In genomic region chr17:1716912-1717695, GRCh38 we compare ENCODE assay signal across 8 cellular contexts. TPM values are rescaled to one million over a fixed set of nuclear protein-coding genes. Genes with fewer than 3 reads are reported as not detected.
DNase-seq lines count a peak whose midpoint lies in the region; ATAC-seq and TF ChIP-seq lines count a peak whose summit lies in the region.

No MANE protein-coding gene starts in this region.

- peak; percentile 38 for ATAC-seq in GM21619 (IDR thresholded peaks at IDR 0.05; ENCODE audit: unreplicated experiment)
- ATAC-seq in Panc1, result peak; percentile 82

- TF ChIP-seq POLR2A in esophagus squamous epithelium (IDR thresholded peaks at IDR 0.05), result peak in 2 of 4 donors; percentile 48 to 71

- H3K27me3 ChIP-seq in Panc1 (ENCODE audit: control insufficient read depth, insufficient read depth, low read length) (no peaks in the 10 kb centered on the region), esophagus squamous epithelium (no peaks in the 10 kb centered on the region), muscle layer of duodenum (ENCODE audit: low read depth, low read length) (no peaks in the 10 kb centered on the region)

- H3K9me3 ChIP-seq in Panc1 (ENCODE audit: control insufficient read depth, insufficient read depth, low read depth, low read length) (no peaks in the 10 kb centered on the region), esophagus squamous epithelium (no peaks in the 10 kb centered on the region), muscle layer of duodenum (ENCODE audit: control insufficient read depth in 1 of 2, low read length in 2 of 2) (no peaks in the 10 kb centered on the region)

- CTCF ChIA-PET in Panc1 (lab: Charles Lee), result interaction anchor here (0.6 to 1.3 kb wide), 2 partner anchors 67 to 578 kb away, joined by 3 to 5 read pairs; no protein-coding TSS in a partner anchor

- DNase-seq in DMS153 (lab: John Stamatoyannopoulos, UW) (peak; percentile 92), KG1 (lab: John Stamatoyannopoulos, UW) (peak; percentile 49), Panc1 (ENCODE audit: low read depth, low spot score) (peak; percentile 99), esophagus squamous epithelium (lab: John Stamatoyannopoulos, UW) (peak; percentile 67)
- DNase-seq in activated T-cell treated with anti-CD3 and anti-CD28 coated beads, Interleukin-2, amount 50 U/mL, for 48 hours, result peak; percentile 88
- DNase-seq in stimulated activated CD8-positive, alpha-beta memory T cell treated with anti-CD3 and anti-CD28 coated beads, Interleukin-7, amount 100 ng/mL, for 24 hours (ENCODE audit: low read depth), result peak; percentile 73

- intact Hi-C loops in Panc1 (cut with micrococcal nuclease; ENCODE audit: unreplicated experiment), result no loop called here
- intact Hi-C loops in esophagus squamous epithelium (cut with DNase I), result no loop called here

- H3K36me3 ChIP-seq in Panc1 (ENCODE audit: control insufficient read depth, insufficient read depth, low read length) (peaks cover 4% of the 10 kb centered on the region; the same call in 1 of the 2 replicates), esophagus squamous epithelium (peaks cover 8 to 20% (median 14%) of the 10 kb centered on the region in 3 donors), muscle layer of duodenum (ENCODE audit: control insufficient read depth in 1 of 2, insufficient read depth in 2 of 2, low read length in 2 of 2) (peaks cover 20 to 37% of the 10 kb centered on the region in 2 donors)

- H3K4me1 ChIP-seq in Panc1 (ENCODE audit: control insufficient read depth, insufficient read depth, low read length) (peaks cover 36% of the 10 kb centered on the region), esophagus squamous epithelium (peaks cover 30 to 66% (median 38%) of the 10 kb centered on the region in 3 donors), muscle layer of duodenum (ENCODE audit: control insufficient read depth in 1 of 2, insufficient read depth in 2 of 2, low read length in 2 of 2) (peaks cover 17 to 37% of the 10 kb centered on the region in 2 donors)

- TF ChIP-seq CTCF in Panc1 (IDR thresholded peaks at IDR 0.05) (no peak), esophagus squamous epithelium (IDR thresholded peaks at IDR 0.05) (no peak)

- H3K27ac ChIP-seq in Panc1 (ENCODE audit: low read length) (peak overlapping the region; percentile 99), esophagus squamous epithelium (peak overlapping the region; percentile 97 to 100 (median 99)), muscle layer of duodenum (ENCODE audit: low read length) (peak overlapping the region; percentile 98)

- BruUV-seq in Panc1 (replicated peaks; lab: Mats Ljungman, UMichigan), result no TSS peak

- WGBS in esophagus squamous epithelium, 2 donors, result 1% methylated on average over 10 to 13 of the region's 13 CpGs

- in situ Hi-C loops in Panc1 (cut with HindIII; ENCODE audit: low pct_unique_long_range_greater_than_20kb, low sequenced_read_pairs), result no loop called here

- POLR2A ChIA-PET in Panc1 (lab: Charles Lee), result interaction anchor here (0.6 to 1.1 kb wide), 4 partner anchors 71 to 281 kb away, joined by 3 to 7 read pairs (median 3); partner anchors contain the start of gene SCARF1

- H3K4me3 ChIP-seq in Panc1 (ENCODE audit: low read depth in 2 of 2, low read length in 2 of 2) (peak overlapping the region; percentile 78 to 79), esophagus squamous epithelium (peak overlapping the region; percentile 56 to 100 (median 67)), muscle layer of duodenum (ENCODE audit: low read depth in 1 of 2, low read length in 2 of 2) (peak overlapping the region; percentile 62 to 91)

RNA-seq across cellular contexts. Expression of gene TLCD2, which starts 6.9 kb away (rescaled TPM):
- total RNA-seq in Panc1 (2021; ENCODE audit: unreplicated experiment) (7.0 TPM), esophagus squamous epithelium (1 to 10 TPM; 4.2 to 6.0 (median 5.6) TPM)
- 3.0 TPM for polyA plus RNA-seq in Panc1 (2012; ENCODE audit: insufficient read length)

RNA-seq across cellular contexts. Expression of gene WDR81, which starts 7.4 kb away (rescaled TPM):
- total RNA-seq in Panc1 (2021; ENCODE audit: unreplicated experiment), result 29.5 TPM
- 36.4 TPM for polyA plus RNA-seq in Panc1 (2012; ENCODE audit: insufficient read length)
- total RNA-seq in esophagus squamous epithelium, result 10 to 100 TPM; 12.5 to 33.8 (median 21.1) TPM

RNA-seq across cellular contexts. Expression of gene SERPINF2, which starts 25.6 kb away (rescaled TPM):
- total RNA-seq in Panc1 (2021; ENCODE audit: unreplicated experiment) (0.77 TPM), esophagus squamous epithelium (1 to 10 TPM in 2 of 4 donors, under 1 TPM in 2; 0.22 to 7.1 (median 1.6) TPM)
- polyA plus RNA-seq in Panc1 (2012; ENCODE audit: insufficient read length), result 1.3 TPM

RNA-seq across cellular contexts. Expression of gene PRPF8, which starts 32.4 kb away (rescaled TPM):
- total RNA-seq in Panc1 (2021; ENCODE audit: unreplicated experiment) (296 TPM), esophagus squamous epithelium (100 to 1,000 TPM; 112 to 157 (median 145) TPM)
- polyA plus RNA-seq in Panc1 (2012; ENCODE audit: insufficient read length), result 473 TPM

RNA-seq across cellular contexts. Expression of gene SERPINF1, which starts 44.8 kb away (rescaled TPM):
- total RNA-seq in Panc1 (2021; ENCODE audit: unreplicated experiment), result 4.6 TPM
- 10.1 TPM for polyA plus RNA-seq in Panc1 (2012; ENCODE audit: insufficient read length)
- total RNA-seq in esophagus squamous epithelium, result 100 to 1,000 TPM in 2 of 4 donors, 10 to 100 TPM in 2; 26.6 to 351 (median 80.6) TPM

Comparison
In these comparisons a context has a peak if more than half of its experiments do, and no peak if none do; other contexts are left out.
1. Peak in every context shown above with its lines: DNase-seq, ATAC-seq, H3K4me3 ChIP-seq and H3K27ac ChIP-seq.
2. DNase-seq: peak in every context shown above with its lines; median percentile 99 in Panc1; 92 in DMS153; 88 in activated T-cell treated with anti-CD3 and anti-CD28 coated beads, Interleukin-2, amount 50 U/mL, for 48 hours; 73 in stimulated activated CD8-positive, alpha-beta memory T cell treated with anti-CD3 and anti-CD28 coated beads, Interleukin-7, amount 100 ng/mL, for 24 hours; 67 in esophagus squamous epithelium; 49 in KG1.